8 cellular contexts compared by ENCODE assay signal in genomic region chr3:60010778-60011177, GRCh38.
A peak's percentile ranks its signal among the peaks of the same experiment; 100 is the strongest.
DNase-seq lines count a peak whose midpoint lies in the region; ATAC-seq and TF ChIP-seq lines count a peak whose summit lies in the region.

No MANE protein-coding gene starts in this region.

- H3K27ac Mint-ChIP-seq in activated CD4-positive, alpha-beta memory T cell treated with anti-CD3 and anti-CD28 coated beads, Interleukin-2, amount 10 ng/mL, durations not matched to agents 7 days and 5 days = peak overlapping the region; percentile 98

- H3K36me3 Mint-ChIP-seq in activated CD4-positive, alpha-beta memory T cell treated with anti-CD3 and anti-CD28 coated beads, Interleukin-2, amount 10 ng/mL, durations not matched to agents 7 days and 5 days (ENCODE audit: low read depth) = peaks cover 37% of the 10 kb centered on the region

- H3K79me1 ChIP-seq in mesendoderm (ENCODE audit: low read length) = no peaks in the 10 kb centered on the region

- ATAC-seq in GM19328 (IDR thresholded peaks at IDR 0.05; ENCODE audit: unreplicated experiment) = peak; percentile 95
- ATAC-seq in HG03378 (IDR thresholded peaks at IDR 0.05; ENCODE audit: unreplicated experiment) = peak; percentile 95

- H3K27me3 ChIP-seq in mesendoderm (ENCODE audit: insufficient read depth, low read length, poor library complexity) = no peaks in the 10 kb centered on the region

- no peak overlapping the region for H3K56ac ChIP-seq in mesendoderm (ENCODE audit: low read length)

- H2BK15ac ChIP-seq in mesendoderm (replicated peaks; ENCODE audit: low read depth) = no peak overlapping the region

- POLR2A ChIA-PET in activated CD4-positive, alpha-beta memory T cell treated with anti-CD3 and anti-CD28 coated beads, Interleukin-2, amount 10 ng/mL, durations not matched to agents 7 days and 5 days (lab: Charles Lee) = interaction anchor here (0.7 to 2.1 kb wide), 13 partner anchors 15 to 85 kb away, joined by 3 to 12 read pairs (median 4); no protein-coding TSS in a partner anchor
- POLR2A ChIA-PET in RWPE1 (lab: Yijun Ruan, JAX; ENCODE audit: low non-redundant PET) = no interaction called here

- H3K27ac ChIP-seq in mesendoderm (ENCODE audit: low read depth, low read length) = no peak overlapping the region
- no peak overlapping the region for H3K27ac ChIP-seq in RWPE1

- no peak for TF ChIP-seq CTCF in RWPE1 (conservative IDR thresholded peaks at IDR 0.05; ENCODE audit: low read depth)

- no peak overlapping the region for H2AK5ac ChIP-seq in mesendoderm (ENCODE audit: low read length)

- H3K79me2 ChIP-seq in mesendoderm (ENCODE audit: control insufficient read depth, insufficient read depth, low read length) = no peaks in the 10 kb centered on the region

- H3K9ac ChIP-seq in mesendoderm (ENCODE audit: low read length) = no peak overlapping the region

- no peak overlapping the region for H2BK5ac ChIP-seq in mesendoderm (ENCODE audit: low read length)

- H3K23ac ChIP-seq in mesendoderm (ENCODE audit: low read length) = no peak overlapping the region

- peak overlapping the region; percentile 68 for H3K4me3 Mint-ChIP-seq in activated CD4-positive, alpha-beta memory T cell treated with anti-CD3 and anti-CD28 coated beads, Interleukin-2, amount 10 ng/mL, durations not matched to agents 7 days and 5 days

- WGBS in mesendoderm (ENCODE audit: extremely low coverage, insufficient coverage, low lambda C conversion rate) = no CpG with 5 or more reads among the region's 4 CpGs

- H3K4me1 ChIP-seq in mesendoderm (ENCODE audit: control insufficient read depth, low read depth, low read length) = no peaks in the 10 kb centered on the region

- H4K5ac ChIP-seq in mesendoderm (ENCODE audit: low read length) = no peak overlapping the region

- peak; percentile 76 for DNase-seq in activated CD4-positive, alpha-beta memory T cell treated with anti-CD3 and anti-CD28 coated beads, Interleukin-2, amount 10 ng/mL, durations not matched to agents 7 days and 5 days
- DNase-seq in stimulated activated CD4-positive, alpha-beta T cell treated with anti-CD3 and anti-CD28 coated beads, Interleukin-15, amount 100 ng/mL, for 48 hours (ENCODE audit: low read depth in 2 of 2) = peak; percentile 20 to 21
- no peak for DNase-seq in mesenteric fat pad (ENCODE audit: low spot score)
- DNase-seq in EL = no peak
- no peak for DNase-seq in mesendoderm
- DNase-seq in RWPE1 (ENCODE audit: low spot score) = no peak

- peaks cover 9% of the 10 kb centered on the region for H3K9me3 Mint-ChIP-seq in activated CD4-positive, alpha-beta memory T cell treated with anti-CD3 and anti-CD28 coated beads, Interleukin-2, amount 10 ng/mL, durations not matched to agents 7 days and 5 days

- H3K4ac ChIP-seq in mesendoderm (ENCODE audit: low read depth, low read length) = no peak overlapping the region

- CTCF ChIA-PET in activated CD4-positive, alpha-beta memory T cell treated with anti-CD3 and anti-CD28 coated beads, Interleukin-2, amount 10 ng/mL, durations not matched to agents 7 days and 5 days (lab: Charles Lee) = interaction anchor here (1.1 to 1.3 kb wide), 3 partner anchors 16 to 238 kb away, joined by 3 read pairs; no protein-coding TSS in a partner anchor
- CTCF ChIA-PET in RWPE1 (lab: Yijun Ruan, JAX) = no interaction called here

- no peak overlapping the region for H2BK120ac ChIP-seq in mesendoderm (ENCODE audit: low read depth, low read length)

- no peak overlapping the region for H3K4me3 ChIP-seq in mesendoderm (ENCODE audit: low read length)

- no peaks in the 10 kb centered on the region for H3K27me3 Mint-ChIP-seq in activated CD4-positive, alpha-beta memory T cell treated with anti-CD3 and anti-CD28 coated beads, Interleukin-2, amount 10 ng/mL, durations not matched to agents 7 days and 5 days

- H3K36me3 ChIP-seq in mesendoderm (ENCODE audit: control insufficient read depth, insufficient read depth, low read length) = no peaks in the 10 kb centered on the region

- no peak overlapping the region for H3K4me2 ChIP-seq in mesendoderm (ENCODE audit: low read length)

- H4K8ac ChIP-seq in mesendoderm (ENCODE audit: low read depth, low read length) = no peak overlapping the region

- peaks cover 46% of the 10 kb centered on the region for H3K4me1 Mint-ChIP-seq in activated CD4-positive, alpha-beta memory T cell treated with anti-CD3 and anti-CD28 coated beads, Interleukin-2, amount 10 ng/mL, durations not matched to agents 7 days and 5 days

- H3K18ac ChIP-seq in mesendoderm (ENCODE audit: low read length) = no peak overlapping the region

Comparison
In these comparisons a context has a peak if more than half of its experiments do, and no peak if none do; other contexts are left out.
1. DNase-seq: peak in activated CD4-positive, alpha-beta memory T cell treated with anti-CD3 and anti-CD28 coated beads, Interleukin-2, amount 10 ng/mL, durations not matched to agents 7 days and 5 days (single experiment) and stimulated activated CD4-positive, alpha-beta T cell treated with anti-CD3 and anti-CD28 coated beads, Interleukin-15, amount 100 ng/mL, for 48 hours (2 of 2); none in mesenteric fat pad (single experiment), EL (single experiment), mesendoderm (single experiment) and RWPE1 (single experiment).